Comparison of ENCODE assay signal across 10 cellular contexts in genomic region chr15:26974120-26974780, GRCh38. TPM values are rescaled to one million over a fixed set of nuclear protein-coding genes. Genes with fewer than 3 reads are reported as not detected.
DNase-seq lines count a peak whose midpoint lies in the region; ATAC-seq and TF ChIP-seq lines count a peak whose summit lies in the region.
"Had no signal": no experiment of that assay in that cellular context is flagged by ENCODE, and none has a peak within 500 bp of the region (broad histone marks: within the 10 kb centered on the region; RNA-seq: fewer than 3 reads in every experiment).

No MANE protein-coding gene starts in this region.

- no peaks in the 10 kb centered on the region for H3K4me1 ChIP-seq in KMS-11 (ENCODE audit: low read depth, poor library complexity, severe bottlenecking)
- no peaks in the 10 kb centered on the region for H3K4me1 ChIP-seq in adrenal gland (replicated peaks in 1 of 2)
- H3K4me1 ChIP-seq: SJSA1 had no signal

- no peaks in the 10 kb centered on the region for H4K20me1 ChIP-seq in KMS-11 (ENCODE audit: insufficient read depth)

- no peak overlapping the region for H3K4me3 ChIP-seq in KMS-11 (IDR thresholded peaks at IDR 0.05; ENCODE audit: insufficient read depth, low read depth, low read length)
- H3K4me3 ChIP-seq in adrenal gland, result no peak overlapping the region
- H3K4me3 ChIP-seq: SJSA1 had no signal

- H3K4me3 Mint-ChIP-seq in activated CD8-positive, alpha-beta T cell treated with anti-CD3 and anti-CD28 coated beads, Interleukin-2, amount 10 ng/mL, durations not matched to agents 7 days and 5 days, result no peak overlapping the region

- H3K9me3 Mint-ChIP-seq in activated CD8-positive, alpha-beta T cell treated with anti-CD3 and anti-CD28 coated beads, Interleukin-2, amount 10 ng/mL, durations not matched to agents 7 days and 5 days (ENCODE audit: insufficient read depth), result peaks cover 3% of the 10 kb centered on the region

- peaks cover 15% of the 10 kb centered on the region for H3K27me3 Mint-ChIP-seq in activated CD8-positive, alpha-beta T cell treated with anti-CD3 and anti-CD28 coated beads, Interleukin-2, amount 10 ng/mL, durations not matched to agents 7 days and 5 days (ENCODE audit: low read depth)

- no peak for TF ChIP-seq POLR2A in adrenal gland (IDR thresholded peaks at IDR 0.05)

- in situ Hi-C loops in SK-MEL-5 (cut with HindIII; ENCODE audit: low pct_unique_long_range_greater_than_20kb, low sequenced_read_pairs), result no loop called here

- no peak overlapping the region for H2AFZ ChIP-seq in KMS-11 (ENCODE audit: low read depth)

- ATAC-seq in stimulated activated naive CD8-positive, alpha-beta T cell treated with anti-CD3 and anti-CD28 coated beads, Interleukin-15, Interleukin-2, amounts not matched to agents 100 U/mL and 50 U/mL, for 24 hours, result no peak
- no peak for ATAC-seq in activated CD8-positive, alpha-beta T cell treated with anti-CD3 and anti-CD28 coated beads, Interleukin-2, amount 10 ng/mL, durations not matched to agents 7 days and 5 days
- no peak for ATAC-seq in HG03135 (IDR thresholded peaks at IDR 0.05; ENCODE audit: unreplicated experiment)
- ATAC-seq: left ventricle myocardium superior had no signal

- H3K4me1 Mint-ChIP-seq in activated CD8-positive, alpha-beta T cell treated with anti-CD3 and anti-CD28 coated beads, Interleukin-2, amount 10 ng/mL, durations not matched to agents 7 days and 5 days (ENCODE audit: low read depth), result no peaks in the 10 kb centered on the region

- CTCF ChIA-PET in activated CD8-positive, alpha-beta T cell treated with anti-CD3 and anti-CD28 coated beads, Interleukin-2, amount 10 ng/mL, durations not matched to agents 7 days and 5 days (lab: Charles Lee), result no interaction called here

- no peaks in the 10 kb centered on the region for H3K36me3 ChIP-seq in KMS-11 (ENCODE audit: insufficient read depth)
- no peaks in the 10 kb centered on the region for H3K36me3 ChIP-seq in adrenal gland (replicated peaks in 1 of 2)
- H3K36me3 ChIP-seq: SJSA1 had no signal

- H3K27ac ChIP-seq in KMS-11 (no peak overlapping the region), adrenal gland (no peak overlapping the region)
- H3K27ac ChIP-seq: SJSA1 had no signal

- no peak overlapping the region for H3K9ac ChIP-seq in KMS-11

- TF ChIP-seq CTCF in KMS-11 (conservative IDR thresholded peaks at IDR 0.05; ENCODE audit: low read depth, low read length), result peak; percentile 46
- peak in 3 of 6 experiments; percentile 12 to 30 (median 23) for TF ChIP-seq CTCF in adrenal gland (IDR thresholded peaks at IDR 0.05)

- DNase-seq in COR-L47 (lab: John Stamatoyannopoulos, UW) (peak; percentile 3), SK-MEL-5 (ENCODE audit: low read depth, low spot score) (peak; percentile 52), left kidney (ENCODE audit: low read depth, low spot score) (peak; percentile 71), adrenal gland (no peak)
- DNase-seq in stimulated activated naive CD8-positive, alpha-beta T cell treated with anti-CD3 and anti-CD28 coated beads, Interleukin-15, Interleukin-2, amounts not matched to agents 100 U/mL and 50 U/mL, for 24 hours, result no peak
- no peak for DNase-seq in activated CD8-positive, alpha-beta T cell treated with anti-CD3 and anti-CD28 coated beads, Interleukin-2, amount 10 ng/mL, durations not matched to agents 7 days and 5 days
- DNase-seq: left ventricle myocardium superior had no signal

- POLR2A ChIA-PET in activated CD8-positive, alpha-beta T cell treated with anti-CD3 and anti-CD28 coated beads, Interleukin-2, amount 10 ng/mL, durations not matched to agents 7 days and 5 days (lab: Charles Lee), result no interaction called here

- no peak overlapping the region for H3K4me2 ChIP-seq in KMS-11

- intact Hi-C loops in adrenal gland (cut with DNase I), result no loop called here

- H3K27me3 ChIP-seq in KMS-11 (ENCODE audit: insufficient read depth, low read depth) (no peaks in the 10 kb centered on the region), adrenal gland (peaks cover 8% of the 10 kb centered on the region)
- H3K27me3 ChIP-seq: SJSA1 had no signal

- H3K79me2 ChIP-seq in KMS-11 (ENCODE audit: insufficient read depth, low read depth), result no peaks in the 10 kb centered on the region

- H3K36me3 Mint-ChIP-seq in activated CD8-positive, alpha-beta T cell treated with anti-CD3 and anti-CD28 coated beads, Interleukin-2, amount 10 ng/mL, durations not matched to agents 7 days and 5 days (ENCODE audit: low read depth), result no peaks in the 10 kb centered on the region

- H3K27ac Mint-ChIP-seq in activated CD8-positive, alpha-beta T cell treated with anti-CD3 and anti-CD28 coated beads, Interleukin-2, amount 10 ng/mL, durations not matched to agents 7 days and 5 days, result no peak overlapping the region

- WGBS in adrenal gland, 4 donors, result 10 to 32% (median 21%) methylated on average over 9 of the region's 9 CpGs

- no peaks in the 10 kb centered on the region for H3K9me3 ChIP-seq in adrenal gland (replicated peaks in 1 of 3)
- H3K9me3 ChIP-seq: SJSA1 had no signal

RNA-seq across cellular contexts. Expression of gene GABRG3, which starts 3.3 kb away (rescaled TPM):
- total RNA-seq in SK-MEL-5 (2014; rRNA removed; shearing (Covaris generic)), result 3.1 and 6.3 TPM in 2 replicates
- polyA plus RNA-seq in SK-MEL-5 (2015; cell fraction: cytosol; rRNA removed), result 5.6 and 9.2 TPM in 2 replicates
- polyA plus RNA-seq in SK-MEL-5 (2015; cell fraction: nucleus; rRNA removed), result 14.0 TPM in 1 of 2 replicates, not detected in the other
- under 1 TPM in 3 of 8 donors, not detected in 5; 0.11 to 0.88 (median 0.69) TPM for total RNA-seq in adrenal gland
- 1 to 10 TPM in 1 of 3 donors, under 1 TPM in 2; 0.08 to 1.1 (median 0.10) TPM for polyA plus RNA-seq in adrenal gland
- total RNA-seq in activated CD8-positive, alpha-beta T cell treated with anti-CD3 and anti-CD28 coated beads, Interleukin-2, amount 10 ng/mL, durations not matched to agents 7 days and 5 days, result not detected
- total RNA-seq: left ventricle myocardium superior, SJSA1 had no signal

Comparison
In these comparisons a context has a peak if more than half of its experiments do, and no peak if none do; other contexts are left out.
1. DNase-seq: peak in COR-L47 (single experiment), SK-MEL-5 (single experiment) and left kidney (single experiment); none in adrenal gland (0 of 7), stimulated activated naive CD8-positive, alpha-beta T cell treated with anti-CD3 and anti-CD28 coated beads, Interleukin-15, Interleukin-2, amounts not matched to agents 100 U/mL and 50 U/mL, for 24 hours (single experiment) and activated CD8-positive, alpha-beta T cell treated with anti-CD3 and anti-CD28 coated beads, Interleukin-2, amount 10 ng/mL, durations not matched to agents 7 days and 5 days (single experiment).